In genomic region chr19:15300533-15301194, GRCh38 we compare ENCODE assay signal across 10 cellular contexts. TPM values are rescaled to one million over a fixed set of nuclear protein-coding genes. Genes with fewer than 3 reads are reported as not detected.
DNase-seq lines count a peak whose midpoint lies in the region; ATAC-seq and TF ChIP-seq lines count a peak whose summit lies in the region.
"Had no signal": no experiment of that assay in that cellular context is flagged by ENCODE, and none has a peak within 500 bp of the region (broad histone marks: within the 10 kb centered on the region; RNA-seq: fewer than 3 reads in every experiment).

No MANE protein-coding gene starts in this region.

- peak overlapping the region; percentile 83 for H3K27ac ChIP-seq in ACC112 (ENCODE audit: low read depth, low read length)
- no peak overlapping the region for H3K27ac ChIP-seq in upper lobe of right lung
- H3K27ac ChIP-seq in WERI-Rb-1, result no peak overlapping the region

- ATAC-seq in WTC11 (no peak), upper lobe of right lung (no peak)

- H3K27me3 Mint-ChIP-seq in WTC11 (ENCODE audit: low read depth), result no peaks in the 10 kb centered on the region

- H3K79me2 ChIP-seq in ACC112 (ENCODE audit: control insufficient read depth, insufficient read depth, low read length, unreplicated experiment), result peaks cover 89% of the 10 kb centered on the region

- intact Hi-C loops in upper lobe of right lung (cut with DNase I), result no loop called here

- peak overlapping the region; percentile 84 for H3K27ac Mint-ChIP-seq in WTC11

- H3K27me3 ChIP-seq in ACC112 (ENCODE audit: insufficient read depth, low read length) (no peaks in the 10 kb centered on the region), upper lobe of right lung (no peaks in the 10 kb centered on the region), WERI-Rb-1 (ENCODE audit: insufficient read depth, low read depth, severe bottlenecking) (no peaks in the 10 kb centered on the region)
- H3K27me3 ChIP-seq: esophagus muscularis mucosa had no signal

- no peaks in the 10 kb centered on the region for H3K36me3 ChIP-seq in ACC112 (ENCODE audit: insufficient read depth, low read length)
- no peaks in the 10 kb centered on the region for H3K36me3 ChIP-seq in upper lobe of right lung
- peaks cover 9% of the 10 kb centered on the region for H3K36me3 ChIP-seq in WERI-Rb-1
- H3K36me3 ChIP-seq: esophagus muscularis mucosa had no signal

- TF ChIP-seq CTCF in WTC11 (IDR thresholded peaks at IDR 0.05), result no peak
- TF ChIP-seq CTCF in fibroblast of the aortic adventitia (IDR thresholded peaks at IDR 0.05; ENCODE audit: insufficient read depth, low read length), result no peak
- TF ChIP-seq CTCF in upper lobe of right lung (IDR thresholded peaks at IDR 0.05), result no peak
- no peak for TF ChIP-seq CTCF in WERI-Rb-1 (IDR thresholded peaks at IDR 0.05; ENCODE audit: low read depth, low read length)

- no peak overlapping the region for H3K4me3 Mint-ChIP-seq in WTC11

- H3K4me3 ChIP-seq in ACC112 (ENCODE audit: low read depth, low read length) (no peak overlapping the region), fibroblast of the aortic adventitia (ENCODE audit: low read depth, low read length) (no peak overlapping the region), upper lobe of right lung (no peak overlapping the region), WERI-Rb-1 (ENCODE audit: low read depth, low read length) (no peak overlapping the region)
- H3K4me3 ChIP-seq: esophagus muscularis mucosa had no signal

- H3K9me3 Mint-ChIP-seq in WTC11, result no peaks in the 10 kb centered on the region

- H3K4me1 ChIP-seq in ACC112 (ENCODE audit: control insufficient read depth, insufficient read depth, low read length, unreplicated experiment) (peaks cover 67% of the 10 kb centered on the region), upper lobe of right lung (peaks cover 97% of the 10 kb centered on the region)

- CTCF ChIA-PET in WTC11 (lab: Charles Lee), result interaction anchor here (1.3 kb wide), 1 partner anchor 20 kb away, joined by 3 read pairs; no protein-coding TSS in a partner anchor

- POLR2A ChIA-PET in WTC11 (lab: Charles Lee), result interaction anchor here (0.5 kb wide), 1 partner anchor 19 kb away, joined by 3 read pairs; no protein-coding TSS in a partner anchor

- peak; percentile 64 for DNase-seq in GM03348 (ENCODE audit: low spot score)
- DNase-seq in WTC11 (ENCODE audit: low spot score), result no peak
- peak; percentile 86 for DNase-seq in fibroblast of the aortic adventitia (ENCODE audit: low read depth)
- no peak for DNase-seq in effector CD4-positive, alpha-beta T cell
- DNase-seq in D341Med (ENCODE audit: low spot score), result no peak
- no peak for DNase-seq in upper lobe of right lung
- DNase-seq in WERI-Rb-1, result no peak
- DNase-seq: NCI-H748 treated with DMSO at 0.1 percent for 48 hours had no signal

- H2AFZ ChIP-seq in ACC112 (ENCODE audit: low read length, unreplicated experiment), result no peak overlapping the region

- H3K36me3 Mint-ChIP-seq in WTC11, result peaks cover 17% of the 10 kb centered on the region

- H3K9me3 ChIP-seq in upper lobe of right lung (no peaks in the 10 kb centered on the region), WERI-Rb-1 (ENCODE audit: severe bottlenecking) (peaks cover 3% of the 10 kb centered on the region)
- H3K9me3 ChIP-seq: esophagus muscularis mucosa had no signal

- peaks cover 52% of the 10 kb centered on the region for H3K4me1 Mint-ChIP-seq in WTC11

TF ChIP-seq in WTC11, 78 proteins besides CTCF, POLR2A, EP300 and RAD21:
- TF ChIP-seq ZNF396 (CRISPR knock-in tag; IDR thresholded peaks at IDR 0.05; ENCODE audit: borderline replicate concordance) (no peak), NR2C2 (CRISPR knock-in tag; IDR thresholded peaks at IDR 0.05) (no peak), GABPB1 (CRISPR knock-in tag; IDR thresholded peaks at IDR 0.05) (peak; percentile 94)

RNA-seq across cellular contexts. Expression of gene BRD4, which starts 31.7 kb away (rescaled TPM):
- total RNA-seq in WTC11 (2021), result 127 to 130 TPM (median 128 TPM) in 3 replicates
- total RNA-seq in fibroblast of the aortic adventitia (ENCODE audit: low replicate concordance), result 15.5 and 25.3 TPM in 2 replicates
- 101 TPM for total RNA-seq in upper lobe of right lung

Comparison
In these comparisons a context has a peak if more than half of its experiments do, and no peak if none do; other contexts are left out.
1. DNase-seq: peak in GM03348 (single experiment) and fibroblast of the aortic adventitia (single experiment); none in WTC11 (single experiment), effector CD4-positive, alpha-beta T cell (single experiment), D341Med (single experiment), upper lobe of right lung (single experiment) and WERI-Rb-1 (single experiment).